In genomic region chr12:87238466-87238865, GRCh38 we compare ENCODE assay signal across 1 cellular context.
TF ChIP-seq lines count a peak whose summit lies in the region.

No MANE protein-coding gene starts in this region.

TF ChIP-seq in neural cell, 6 proteins besides CTCF, POLR2A, EP300 and RAD21:
- no peak for TF ChIP-seq SMC3 (conservative IDR thresholded peaks at IDR 0.05; ENCODE audit: poor library complexity)
- TF ChIP-seq POLR2AphosphoS5 (IDR thresholded peaks at IDR 0.05), result peak; percentile 10
